In genomic region chr18:74388227-74388626, GRCh38 we compare ENCODE assay signal across 17 cellular contexts.
"Had no signal": no experiment of that assay in that cellular context is flagged by ENCODE, and none has a peak within 500 bp of the region (broad histone marks: within the 10 kb centered on the region; RNA-seq: fewer than 3 reads in every experiment).

No MANE protein-coding gene starts in this region.

- H3K4me3 Mint-ChIP-seq: activated CD4-positive, alpha-beta T cell treated with anti-CD3 and anti-CD28 coated beads, Interleukin-2, amount 10 ng/mL, durations not matched to agents 7 days and 5 days; activated CD8-positive, alpha-beta T cell treated with anti-CD3 and anti-CD28 coated beads for 36 hours; activated naive CD8-positive, alpha-beta T cell treated with anti-CD3 and anti-CD28 coated beads, Interleukin-2, amount 50 U/mL, for 24 hours; activated T-helper 1 cell treated with anti-CD3 and anti-CD28 coated beads, Interleukin-12 subunit alpha, Interleukin-12 subunit beta, Interleukin-2, Interleukin-4 antibody, amounts not matched to agents 30 ng/mL and 10 ng/mL and 1 ng/mL, durations not matched to agents 14 hours and 24 hours and 36 hours; natural killer cell treated with Interleukin-12 subunit alpha and Interleukin-12 subunit beta and Interleukin-15 and Interleukin-18, amount 100 ng/mL, for 72 hours; type B pancreatic cell had no signal

- DNase-seq: activated CD4-positive, alpha-beta T cell treated with anti-CD3 and anti-CD28 coated beads, Interleukin-2, amount 10 ng/mL, durations not matched to agents 7 days and 5 days; activated CD8-positive, alpha-beta T cell treated with anti-CD3 and anti-CD28 coated beads for 36 hours; activated gamma-delta T cell; activated naive CD4-positive, alpha-beta T cell treated with anti-CD3 and anti-CD28 coated beads, Interleukin-2, amount 50 U/mL, for 16 hours; activated naive CD8-positive, alpha-beta T cell treated with anti-CD3 and anti-CD28 coated beads, Interleukin-2, amount 50 U/mL, for 24 hours; cortex of kidney; foreskin melanocyte; left lung; midbrain; nucleus accumbens; stimulated activated CD4-positive, alpha-beta T cell treated with anti-CD3 and anti-CD28 coated beads, Interleukin-4, amount 100 ng/mL, for 1 hour; stimulated activated naive CD4-positive, alpha-beta T cell; T-helper 2 cell had no signal

- ATAC-seq: activated CD4-positive, CD25-positive, alpha-beta regulatory T cell treated with anti-CD3 and anti-CD28 coated beads, Interleukin-2, amount 50 U/mL, for 24 hours; activated CD8-positive, alpha-beta T cell treated with anti-CD3 and anti-CD28 coated beads for 36 hours; activated naive CD8-positive, alpha-beta T cell treated with anti-CD3 and anti-CD28 coated beads, Interleukin-2, amount 50 U/mL, for 24 hours; left lung; natural killer cell treated with Interleukin-12 subunit alpha and Interleukin-12 subunit beta and Interleukin-15 and Interleukin-18, amount 100 ng/mL, for 72 hours had no signal

- H3K27me3 Mint-ChIP-seq: activated CD8-positive, alpha-beta T cell treated with anti-CD3 and anti-CD28 coated beads for 36 hours had no signal

- H3K9me3 Mint-ChIP-seq: activated CD8-positive, alpha-beta T cell treated with anti-CD3 and anti-CD28 coated beads for 36 hours; activated naive CD8-positive, alpha-beta T cell treated with anti-CD3 and anti-CD28 coated beads, Interleukin-2, amount 50 U/mL, for 24 hours; activated T-helper 1 cell treated with anti-CD3 and anti-CD28 coated beads, Interleukin-12 subunit alpha, Interleukin-12 subunit beta, Interleukin-2, Interleukin-4 antibody, amounts not matched to agents 30 ng/mL and 10 ng/mL and 1 ng/mL, durations not matched to agents 14 hours and 24 hours and 36 hours; natural killer cell treated with Interleukin-12 subunit alpha and Interleukin-12 subunit beta and Interleukin-15 and Interleukin-18, amount 100 ng/mL, for 72 hours; type B pancreatic cell had no signal

- H3K36me3 Mint-ChIP-seq: natural killer cell treated with Interleukin-12 subunit alpha and Interleukin-12 subunit beta and Interleukin-15 and Interleukin-18, amount 100 ng/mL, for 72 hours; type B pancreatic cell had no signal

- H3K27ac Mint-ChIP-seq: activated CD4-positive, alpha-beta T cell treated with anti-CD3 and anti-CD28 coated beads, Interleukin-2, amount 10 ng/mL, durations not matched to agents 7 days and 5 days; activated CD8-positive, alpha-beta T cell treated with anti-CD3 and anti-CD28 coated beads for 36 hours; activated naive CD8-positive, alpha-beta T cell treated with anti-CD3 and anti-CD28 coated beads, Interleukin-2, amount 50 U/mL, for 24 hours; activated T-helper 1 cell treated with anti-CD3 and anti-CD28 coated beads, Interleukin-12 subunit alpha, Interleukin-12 subunit beta, Interleukin-2, Interleukin-4 antibody, amounts not matched to agents 30 ng/mL and 10 ng/mL and 1 ng/mL, durations not matched to agents 14 hours and 24 hours and 36 hours; natural killer cell treated with Interleukin-12 subunit alpha and Interleukin-12 subunit beta and Interleukin-15 and Interleukin-18, amount 100 ng/mL, for 72 hours; type B pancreatic cell had no signal
